In the genomic region with DNA sequence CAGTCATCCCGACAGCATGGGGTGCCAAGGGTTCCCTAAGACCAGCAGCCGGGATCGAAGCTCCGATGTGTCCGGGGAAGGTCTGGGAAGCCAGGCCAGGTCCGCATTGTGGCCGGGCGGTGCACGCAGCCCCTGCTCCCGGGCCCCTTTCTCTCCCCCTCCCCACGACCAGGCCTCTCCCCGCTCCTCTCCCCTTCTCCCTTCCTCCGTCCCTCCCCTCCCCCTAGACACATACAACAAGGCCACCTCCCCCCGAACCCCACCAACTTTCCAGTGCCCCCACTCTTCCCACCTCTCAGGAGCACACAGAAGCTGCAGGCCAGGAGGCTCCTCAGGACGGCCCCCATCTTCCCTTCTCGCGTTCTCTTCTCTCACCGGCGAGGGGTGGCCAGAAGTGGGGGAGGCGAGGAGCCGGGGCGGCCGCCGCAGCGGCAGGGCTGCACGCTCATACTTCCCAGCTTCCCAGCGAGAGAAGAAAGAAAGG, we compare ENCODE assay signal across 8 cellular contexts. TPM values are rescaled to one million over a fixed set of nuclear protein-coding genes. Genes with fewer than 3 reads are reported as not detected.
A peak's percentile ranks its signal among the peaks of the same experiment; 100 is the strongest.
DNase-seq lines count a peak whose midpoint lies in the region; ATAC-seq and TF ChIP-seq lines count a peak whose summit lies in the region.

No MANE protein-coding gene starts in this region.

- intact Hi-C loops in lower lobe of right lung (cut with DNase I) (no loop called here), transverse colon (cut with DNase I; ENCODE audit: low total_unique reads) (loop anchor here (10.0 kb wide), 1 partner anchor 102 kb away; no protein-coding TSS in a partner anchor)

- H3K4me3 ChIP-seq in KMS-11 (IDR thresholded peaks at IDR 0.05; ENCODE audit: insufficient read depth, low read depth, low read length) = no peak overlapping the region
- peak overlapping the region; percentile 72 for H3K4me3 ChIP-seq in lower lobe of right lung
- H3K4me3 ChIP-seq in transverse colon = peak overlapping the region; percentile 52 to 89 (median 71)

- WGBS in transverse colon (ENCODE audit: low coverage in 1 of 2), 2 donors = 6% methylated on average over 24 of the region's 27 CpGs; no CpG with 5 or more reads in 1 of the 2 donors

- H3K27ac ChIP-seq in KMS-11 (peak overlapping the region; percentile 65; the same call in 1 of the 2 replicates), caudate nucleus (ENCODE audit: low read depth, low read length) (peak overlapping the region; percentile 97), lower lobe of right lung (peak overlapping the region; percentile 99), transverse colon (peak overlapping the region; percentile 92 to 96 (median 94))

- peak overlapping the region; percentile 79 for H2AFZ ChIP-seq in KMS-11 (ENCODE audit: low read depth)

- no peak for TF ChIP-seq CTCF in KMS-11 (conservative IDR thresholded peaks at IDR 0.05; ENCODE audit: low read depth, low read length)
- TF ChIP-seq CTCF in lower lobe of right lung (IDR thresholded peaks at IDR 0.05) = no peak
- no peak for TF ChIP-seq CTCF in transverse colon (IDR thresholded peaks at IDR 0.05)
- no peak for TF ChIP-seq CTCF in GM13976 (IDR thresholded peaks at IDR 0.05; ENCODE audit: borderline replicate concordance, control extremely low read depth, extremely low read depth, insufficient read depth, missing control alignments)

- in situ Hi-C loops in transverse colon (cut with MboI; ENCODE audit: low pct_ligation_motif_present in 1 of 4, low pct_unique_long_range_greater_than_20kb in 1 of 4, low sequenced_read_pairs in 3 of 4) = no loop called here
- in situ Hi-C loops in GM13976 (cut with MboI; ENCODE audit: low sequenced_read_pairs, unreplicated experiment) = no loop called here

- H4K20me1 ChIP-seq in KMS-11 (ENCODE audit: insufficient read depth) = no peaks in the 10 kb centered on the region

- H3K36me3 ChIP-seq in KMS-11 (ENCODE audit: insufficient read depth) (no peaks in the 10 kb centered on the region), lower lobe of right lung (no peaks in the 10 kb centered on the region), transverse colon (no peaks in the 10 kb centered on the region)

- H3K27me3 ChIP-seq in KMS-11 (ENCODE audit: insufficient read depth, low read depth) = no peaks in the 10 kb centered on the region
- peaks cover 5% of the 10 kb centered on the region for H3K27me3 ChIP-seq in lower lobe of right lung (ENCODE audit: low read depth)
- H3K27me3 ChIP-seq in transverse colon = no peaks in the 10 kb centered on the region

- no peak for TF ChIP-seq EP300 in transverse colon (IDR thresholded peaks at IDR 0.05; ENCODE audit: low read depth)

- no peak for TF ChIP-seq POLR2A in transverse colon (IDR thresholded peaks at IDR 0.05)

- H3K79me2 ChIP-seq in KMS-11 (ENCODE audit: insufficient read depth, low read depth) = peaks cover 13% of the 10 kb centered on the region; the same call in 1 of the 2 replicates

- DNase-seq in ELR (ENCODE audit: low read depth) (peak; percentile 40), caudate nucleus (lab: John Stamatoyannopoulos, UW) (peak in 19 of 61 donors; percentile 8 to 75 (median 47)), lower lobe of right lung (no peak), transverse colon (peak; percentile 23), NCI-H2171 (lab: John Stamatoyannopoulos, UW) (no peak), GM13976 (ENCODE audit: low spot score) (no peak), NK-92 (lab: John Stamatoyannopoulos, UW; ENCODE audit: unreplicated experiment) (no peak)

- H3K4me2 ChIP-seq in KMS-11 = peak overlapping the region; percentile 83

- H3K9ac ChIP-seq in KMS-11 = peak overlapping the region; percentile 74; the same call in 1 of the 2 replicates

- H3K9me3 ChIP-seq in lower lobe of right lung = no peaks in the 10 kb centered on the region
- no peaks in the 10 kb centered on the region for H3K9me3 ChIP-seq in transverse colon

- peak in 1 of 2 donors; percentile 23 for ATAC-seq in lower lobe of right lung

- peaks cover 16% of the 10 kb centered on the region for H3K4me1 ChIP-seq in KMS-11 (ENCODE audit: low read depth, poor library complexity, severe bottlenecking)
- H3K4me1 ChIP-seq in lower lobe of right lung = peaks cover 13% of the 10 kb centered on the region
- H3K4me1 ChIP-seq in transverse colon = peaks cover 0 to 28% (median 13%) of the 10 kb centered on the region in 4 donors

RNA-seq across cellular contexts. Expression of a gene that starts 0.4 kb away (rescaled TPM):
- total RNA-seq in lower lobe of right lung (47.4 TPM), transverse colon (100 to 1,000 TPM in 1 of 4 donors, 10 to 100 TPM in 3; 11.7 to 102 (median 58.9) TPM)

Comparison
In these comparisons a context has a peak if more than half of its experiments do, and no peak if none do; other contexts are left out.
1. DNase-seq: peak in ELR (single experiment) and transverse colon (single experiment); none in lower lobe of right lung (single experiment), NCI-H2171 (single experiment), GM13976 (single experiment) and NK-92 (single experiment).
2. Peak in every context shown above with its lines, with median percentiles within 50 percentile points of each other: H3K27ac ChIP-seq.